Comparison of ENCODE assay signal across 11 cellular contexts in the genomic region with DNA sequence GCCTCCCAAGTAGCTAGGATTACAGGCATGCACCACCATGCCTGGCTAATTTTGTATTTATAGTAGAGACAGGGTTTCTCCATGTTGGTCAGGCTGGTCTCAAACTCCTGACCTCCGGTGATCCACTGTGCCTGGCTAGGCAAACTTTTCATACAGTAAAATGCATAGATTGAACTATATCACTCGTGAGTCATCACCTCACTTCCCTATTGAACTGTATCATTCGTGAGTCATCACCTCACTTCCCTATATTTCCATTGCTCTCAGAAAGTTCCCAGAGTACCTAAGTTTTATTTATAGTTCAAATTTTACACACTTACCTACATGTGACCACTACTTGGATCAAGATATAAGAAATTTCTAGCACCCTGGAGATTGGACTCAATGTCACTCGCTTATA.
DNase-seq lines count a peak whose midpoint lies in the region; ATAC-seq, FAIRE-seq and TF ChIP-seq lines count a peak whose summit lies in the region.
"Had no signal": no experiment of that assay in that cellular context is flagged by ENCODE, and none has a peak within 500 bp of the region (broad histone marks: within the 10 kb centered on the region; RNA-seq: fewer than 3 reads in every experiment).

No MANE protein-coding gene starts in this region.

- DNase-seq in EL, result peak; percentile 55
- peak; percentile 59 to 96 for DNase-seq in NOMO-1 (lab: John Stamatoyannopoulos, UW; ENCODE audit: unreplicated experiment in 2 of 2)
- peak in 1 of 4 experiments; percentile 26 for DNase-seq in K562 (ENCODE audit: extremely low read depth in 1 of 4, low spot score in 3 of 4)
- DNase-seq in natural killer cell treated with Interleukin-12 subunit alpha and Interleukin-12 subunit beta and Interleukin-15 and Interleukin-18, amount 100 ng/mL, for 72 hours (ENCODE audit: low spot score), result no peak
- DNase-seq in stimulated activated CD4-positive, alpha-beta T cell treated with anti-CD3 and anti-CD28 coated beads, Interleukin-4, amount 100 ng/mL, for 24 hours, result no peak
- no peak for DNase-seq in aorta
- DNase-seq: GOT3; head of caudate nucleus; stimulated activated naive CD4-positive, alpha-beta T cell had no signal

- H3K4me1 ChIP-seq in K562 (replicated peaks in 1 of 2; ENCODE audit: control insufficient read depth in 2 of 2, insufficient read depth in 2 of 2, low read length in 2 of 2) (peaks cover 0 to 22% of the 10 kb centered on the region in 2 experiments; a peak in 3 of 5 replicates), aorta (ENCODE audit: control insufficient read depth in 1 of 2, insufficient read depth in 2 of 2, low read length in 2 of 2) (peaks cover under 1 to 3% of the 10 kb centered on the region in 2 donors)

- 40% methylated on average over 4 of the region's 4 CpGs for WGBS in K562 (ENCODE audit: insufficient coverage, low coverage, missing lambda C conversion rate)
- WGBS in aorta, 2 donors, result 83 to 85% methylated on average over 4 of the region's 4 CpGs

- H3K9me1 ChIP-seq in K562 (ENCODE audit: control insufficient read depth, insufficient read depth, low read length), result no peaks in the 10 kb centered on the region

- POLR2A ChIA-PET in K562 (lab: Yijun Ruan, JAX), result no interaction called here

- H3K27me3 ChIP-seq in K562 (ENCODE audit: control insufficient read depth in 2 of 2, insufficient read depth in 2 of 2, low read length in 2 of 2) (no peaks in the 10 kb centered on the region), aorta (ENCODE audit: control insufficient read depth in 1 of 2, insufficient read depth in 2 of 2, low read length in 1 of 2) (no peaks in the 10 kb centered on the region)

- TF ChIP-seq RAD21 in K562 (CRISPR knock-in tag; conservative IDR thresholded peaks at IDR 0.05 in 1 of 2, IDR thresholded peaks at IDR 0.05 in 1 of 2), result no peak

- H2AFZ ChIP-seq in K562 (ENCODE audit: low read depth, low read length), result no peak overlapping the region

- H3K4me1 Mint-ChIP-seq in natural killer cell treated with Interleukin-12 subunit alpha and Interleukin-12 subunit beta and Interleukin-15 and Interleukin-18, amount 100 ng/mL, for 72 hours (ENCODE audit: low read depth in 2 of 2), result peaks cover 58 to 60% of the 10 kb centered on the region in 2 donors

- TF ChIP-seq POLR2A in K562 (conservative IDR thresholded peaks at IDR 0.05), result no peak

- H3K27ac Mint-ChIP-seq in natural killer cell treated with Interleukin-12 subunit alpha and Interleukin-12 subunit beta and Interleukin-15 and Interleukin-18, amount 100 ng/mL, for 72 hours, result peak overlapping the region; percentile 83 to 89

- H3K9me3 Mint-ChIP-seq in natural killer cell treated with Interleukin-12 subunit alpha and Interleukin-12 subunit beta and Interleukin-15 and Interleukin-18, amount 100 ng/mL, for 72 hours, result no peaks in the 10 kb centered on the region

- peaks cover 34% of the 10 kb centered on the region for H3K79me2 ChIP-seq in K562 (ENCODE audit: control insufficient read depth, insufficient read depth, low read length)

- no peak overlapping the region; the same call in 2 of the 3 replicates for H3K27ac ChIP-seq in K562 (ENCODE audit: extremely low read depth, low read depth, low read length)
- no peak overlapping the region for H3K27ac ChIP-seq in aorta (ENCODE audit: low read depth in 1 of 2, low read length in 2 of 2)

- no peak for ATAC-seq in K562
- ATAC-seq in natural killer cell treated with Interleukin-12 subunit alpha and Interleukin-12 subunit beta and Interleukin-15 and Interleukin-18, amount 100 ng/mL, for 72 hours, result no peak
- no peak for ATAC-seq in HG02840 (IDR thresholded peaks at IDR 0.05; ENCODE audit: low FRiP score, unreplicated experiment)
- no peak for ATAC-seq in aorta (ENCODE audit: low FRiP score)

- H3K36me3 Mint-ChIP-seq in natural killer cell treated with Interleukin-12 subunit alpha and Interleukin-12 subunit beta and Interleukin-15 and Interleukin-18, amount 100 ng/mL, for 72 hours, result peaks cover 11% of the 10 kb centered on the region

- in situ Hi-C loops in K562 (cut with MboI), result no loop called here

- CTCF ChIA-PET in K562 (lab: Yijun Ruan, JAX; ENCODE audit: low intra/inter-chr PET ratio), result no interaction called here

- no peak for TF ChIP-seq CTCF in K562 (IDR thresholded peaks at IDR 0.05 in 2 of 3, conservative IDR thresholded peaks at IDR 0.05 in 1 of 3; ENCODE audit: insufficient read depth in 2 of 3, low read depth in 1 of 3, low read length in 3 of 3)

- FAIRE-seq in K562 (lab: Jason Lieb, UNC), result no peak
- FAIRE-seq: RCC 7860 had no signal

- H3K9me3 ChIP-seq in K562 (replicated peaks; ENCODE audit: control insufficient read depth, insufficient read depth, low read depth, low read length) (no peaks in the 10 kb centered on the region), aorta (ENCODE audit: control insufficient read depth, low read length) (peaks cover 1% of the 10 kb centered on the region)

- no peak for TF ChIP-seq EP300 in K562 (IDR thresholded peaks at IDR 0.05; ENCODE audit: low read length)

- no TSS peak for BruUV-seq in K562 (replicated peaks; lab: Mats Ljungman, UMichigan)

- no peaks in the 10 kb centered on the region for H3K27me3 Mint-ChIP-seq in natural killer cell treated with Interleukin-12 subunit alpha and Interleukin-12 subunit beta and Interleukin-15 and Interleukin-18, amount 100 ng/mL, for 72 hours

- H3K4me2 ChIP-seq in K562 (ENCODE audit: insufficient read depth, low read length), result no peak overlapping the region

- H3K36me3 ChIP-seq in K562 (ENCODE audit: control insufficient read depth, insufficient read depth, low read length) (peaks cover 65% of the 10 kb centered on the region; the same call in 2 of the 3 replicates), aorta (ENCODE audit: control insufficient read depth in 1 of 2, insufficient read depth in 2 of 2, low read length in 1 of 2) (peaks cover 0 to 7% of the 10 kb centered on the region in 2 donors)

- no peak overlapping the region for H3K9ac ChIP-seq in K562 (ENCODE audit: insufficient read depth in 1 of 2, low read depth in 2 of 2, low read length in 2 of 2)

- no peaks in the 10 kb centered on the region for H4K20me1 ChIP-seq in K562 (replicated peaks; ENCODE audit: control insufficient read depth, insufficient read depth, low read length)

- H3K4me3 Mint-ChIP-seq in natural killer cell treated with Interleukin-12 subunit alpha and Interleukin-12 subunit beta and Interleukin-15 and Interleukin-18, amount 100 ng/mL, for 72 hours, result peak overlapping the region; percentile 65

- intact Hi-C loops in K562 (cut with micrococcal nuclease), result no loop called here
- intact Hi-C loops in aorta (cut with DNase I), result no loop called here

- H3K4me3 ChIP-seq in K562, result no peak overlapping the region
- H3K4me3 ChIP-seq in aorta (ENCODE audit: low read length in 2 of 2), result no peak overlapping the region

TF ChIP-seq in K562, 482 proteins besides CTCF, POLR2A, EP300 and RAD21 (continues in another document):
- TF ChIP-seq SAP30 (IDR thresholded peaks at IDR 0.05; ENCODE audit: borderline replicate concordance, insufficient read depth, low read depth, low read length, poor library complexity, severe bottlenecking), result no peak
- TF ChIP-seq ATF1 (CRISPR knock-in tag; IDR thresholded peaks at IDR 0.05), result no peak
- peak; percentile 25; the same call in 1 of the 2 replicates for TF ChIP-seq ATF1 (tag; IDR thresholded peaks at IDR 0.05)
- TF ChIP-seq ZNF583 (CRISPR knock-in tag; IDR thresholded peaks at IDR 0.05), result no peak
- no peak for TF ChIP-seq ZNF398 (CRISPR knock-in tag; IDR thresholded peaks at IDR 0.05)
- TF ChIP-seq, protein P1, sequence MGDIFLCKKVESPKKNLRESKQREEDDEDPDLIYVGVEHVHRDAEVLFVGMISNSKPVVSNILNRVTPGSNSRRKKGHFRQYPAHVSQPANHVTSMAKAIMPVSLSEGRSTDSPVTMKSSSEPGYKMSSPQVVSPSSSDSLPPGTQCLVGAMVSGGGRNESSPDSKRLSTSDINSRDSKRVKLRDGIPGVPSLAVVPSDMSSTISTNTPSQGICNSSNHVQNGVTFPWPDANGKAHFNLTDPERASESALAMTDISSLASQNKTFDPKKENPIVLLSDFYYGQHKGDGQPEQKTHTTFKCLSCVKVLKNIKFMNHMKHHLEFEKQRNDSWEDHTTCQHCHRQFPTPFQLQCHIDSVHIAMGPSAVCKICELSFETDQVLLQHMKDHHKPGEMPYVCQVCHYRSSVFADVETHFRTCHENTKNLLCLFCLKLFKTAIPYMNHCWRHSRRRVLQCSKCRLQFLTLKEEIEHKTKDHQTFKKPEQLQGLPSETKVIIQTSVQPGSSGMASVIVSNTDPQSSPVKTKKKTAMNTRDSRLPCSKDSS (IDR thresholded peaks at IDR 0.05; ENCODE audit: low read depth, partially characterized antibody), result no peak
- peak; percentile 49 for TF ChIP-seq SMARCA4 (IDR thresholded peaks at IDR 0.05)
- TF ChIP-seq CTBP1 (IDR thresholded peaks at IDR 0.05; ENCODE audit: borderline replicate concordance), result no peak
- TF ChIP-seq PTTG1 (tag; IDR thresholded peaks at IDR 0.05; ENCODE audit: low read depth), result no peak
- TF ChIP-seq, protein P2, sequence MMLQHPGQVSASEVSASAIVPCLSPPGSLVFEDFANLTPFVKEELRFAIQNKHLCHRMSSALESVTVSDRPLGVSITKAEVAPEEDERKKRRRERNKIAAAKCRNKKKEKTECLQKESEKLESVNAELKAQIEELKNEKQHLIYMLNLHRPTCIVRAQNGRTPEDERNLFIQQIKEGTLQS (IDR thresholded peaks at IDR 0.05), result peak; percentile 91
- TF ChIP-seq, protein P2 (CRISPR knock-in tag; conservative IDR thresholded peaks at IDR 0.05), result no peak
- TF ChIP-seq ARID1B (IDR thresholded peaks at IDR 0.05), result peak; percentile 52
- TF ChIP-seq ZNF77 (CRISPR knock-in tag; IDR thresholded peaks at IDR 0.05), result no peak
- TF ChIP-seq ZKSCAN8 (CRISPR knock-in tag; IDR thresholded peaks at IDR 0.05), result no peak

Comparison
In these comparisons a context has a peak if more than half of its experiments do, and no peak if none do; other contexts are left out.
1. DNase-seq: peak in EL (single experiment) and NOMO-1 (2 of 2); none in natural killer cell treated with Interleukin-12 subunit alpha and Interleukin-12 subunit beta and Interleukin-15 and Interleukin-18, amount 100 ng/mL, for 72 hours (single experiment), stimulated activated CD4-positive, alpha-beta T cell treated with anti-CD3 and anti-CD28 coated beads, Interleukin-4, amount 100 ng/mL, for 24 hours (single experiment) and aorta (0 of 2).